ENCODE assay signal across 9 cellular contexts in the genomic region with DNA sequence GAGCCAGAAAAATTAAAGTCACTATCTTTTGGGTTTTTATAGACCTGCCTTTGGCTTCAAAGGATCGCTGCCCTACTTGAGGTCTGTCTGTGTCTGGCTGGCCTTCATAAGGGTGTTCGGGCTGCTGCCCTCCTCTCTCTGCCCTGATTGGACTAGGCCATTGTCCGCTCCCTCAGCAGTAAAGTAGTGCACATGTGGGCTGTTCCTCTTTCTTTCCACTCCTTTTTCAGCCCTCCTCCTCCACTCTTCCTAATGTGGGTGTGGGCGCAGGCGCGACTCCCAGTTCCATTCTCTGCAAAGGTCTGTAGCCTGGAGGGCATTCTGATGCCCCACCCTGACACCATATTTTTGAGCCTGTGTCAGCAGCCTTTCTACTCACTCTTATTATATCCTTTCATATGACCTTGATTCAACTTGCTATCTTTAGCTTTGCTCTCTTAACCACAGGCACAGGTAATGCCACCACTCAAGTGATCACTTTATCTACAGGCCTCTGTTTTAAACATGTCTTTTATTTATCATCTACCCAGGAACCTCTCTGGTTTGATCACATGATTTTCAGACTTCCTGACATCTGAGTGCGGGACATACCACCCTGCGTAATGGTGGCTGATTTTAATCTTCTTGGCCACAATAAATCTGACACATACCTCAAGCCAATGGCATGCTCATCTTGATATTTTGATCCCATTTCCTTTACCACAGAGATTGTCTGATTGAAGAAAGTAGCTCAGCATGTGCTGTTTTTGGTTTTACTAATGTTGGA.
DNase-seq lines count a peak whose midpoint lies in the region; TF ChIP-seq lines count a peak whose summit lies in the region.
"Had no signal": no experiment of that assay in that cellular context is flagged by ENCODE, and none has a peak within 500 bp of the region (broad histone marks: within the 10 kb centered on the region; RNA-seq: fewer than 3 reads in every experiment).

No MANE protein-coding gene starts in this region.

- DNase-seq in stimulated activated CD4-positive, alpha-beta T cell treated with anti-CD3 and anti-CD28 coated beads, Interleukin-1b, Interleukin-23, amount 100 ng/mL, for 48 hours, result peak; percentile 28
- no peak for DNase-seq in stimulated activated CD4-positive, alpha-beta T cell treated with anti-CD3 and anti-CD28 coated beads, Interleukin-2, amount 100 ng/mL, for 48 hours
- peak; percentile 44 for DNase-seq in activated T-helper 2 cell treated with anti-CD3 and anti-CD28 coated beads, Interferon-gamma antibody, Interleukin-2, Interleukin-4, amounts not matched to agents 10 μg/mL and 5 μg/mL and 100 μg/mL, durations not matched to agents 14 hours and 24 hours and 36 hours (ENCODE audit: low spot score)
- peak; percentile 10 for DNase-seq in kidney glomerular epithelial cell (lab: John Stamatoyannopoulos, UW)
- DNase-seq in pons (ENCODE audit: low spot score), result no peak
- no peak for DNase-seq in coronary artery (ENCODE audit: low spot score)
- DNase-seq in Ammon's horn (ENCODE audit: low spot score), result no peak
- no peak for DNase-seq in NCI-H2107 (lab: John Stamatoyannopoulos, UW)
- DNase-seq: NCI-H187 treated with DMSO at 0.1 percent for 48 hours had no signal

- peak overlapping the region; percentile 51 for H3K4me3 Mint-ChIP-seq in activated T-helper 2 cell treated with anti-CD3 and anti-CD28 coated beads, Interferon-gamma antibody, Interleukin-2, Interleukin-4, amounts not matched to agents 10 μg/mL and 5 μg/mL and 100 μg/mL, durations not matched to agents 14 hours and 24 hours and 36 hours (ENCODE audit: low read depth)

- peak overlapping the region; percentile 76 for H3K27ac Mint-ChIP-seq in activated T-helper 2 cell treated with anti-CD3 and anti-CD28 coated beads, Interferon-gamma antibody, Interleukin-2, Interleukin-4, amounts not matched to agents 10 μg/mL and 5 μg/mL and 100 μg/mL, durations not matched to agents 14 hours and 24 hours and 36 hours

- peaks cover 50% of the 10 kb centered on the region for H3K4me1 Mint-ChIP-seq in activated T-helper 2 cell treated with anti-CD3 and anti-CD28 coated beads, Interferon-gamma antibody, Interleukin-2, Interleukin-4, amounts not matched to agents 10 μg/mL and 5 μg/mL and 100 μg/mL, durations not matched to agents 14 hours and 24 hours and 36 hours (ENCODE audit: low read depth)

- TF ChIP-seq CTCF in coronary artery (IDR thresholded peaks at IDR 0.05), result no peak

- H3K27me3 Mint-ChIP-seq in activated T-helper 2 cell treated with anti-CD3 and anti-CD28 coated beads, Interferon-gamma antibody, Interleukin-2, Interleukin-4, amounts not matched to agents 10 μg/mL and 5 μg/mL and 100 μg/mL, durations not matched to agents 14 hours and 24 hours and 36 hours (ENCODE audit: low read depth), result peaks cover 46% of the 10 kb centered on the region

- peaks cover 8% of the 10 kb centered on the region for H3K9me3 Mint-ChIP-seq in activated T-helper 2 cell treated with anti-CD3 and anti-CD28 coated beads, Interferon-gamma antibody, Interleukin-2, Interleukin-4, amounts not matched to agents 10 μg/mL and 5 μg/mL and 100 μg/mL, durations not matched to agents 14 hours and 24 hours and 36 hours

- peak overlapping the region in 1 of 2 donors; percentile 50 for H3K27ac ChIP-seq in coronary artery

- peaks cover 7% of the 10 kb centered on the region for H3K36me3 Mint-ChIP-seq in activated T-helper 2 cell treated with anti-CD3 and anti-CD28 coated beads, Interferon-gamma antibody, Interleukin-2, Interleukin-4, amounts not matched to agents 10 μg/mL and 5 μg/mL and 100 μg/mL, durations not matched to agents 14 hours and 24 hours and 36 hours (ENCODE audit: low read depth)

- H3K4me3 ChIP-seq in coronary artery, result no peak overlapping the region

- intact Hi-C loops in activated T-helper 2 cell treated with anti-CD3 and anti-CD28 coated beads, Interferon-gamma antibody, Interleukin-2, Interleukin-4, amounts not matched to agents 10 μg/mL and 5 μg/mL and 100 μg/mL, durations not matched to agents 14 hours and 24 hours and 36 hours (cut with micrococcal nuclease), result loop anchor here (1.0 to 10.0 kb wide), 7 partner anchors 10 to 854 kb away; a partner anchor contains a TSS

Comparison
In these comparisons a context has a peak if more than half of its experiments do, and no peak if none do; other contexts are left out.
1. DNase-seq: peak in stimulated activated CD4-positive, alpha-beta T cell treated with anti-CD3 and anti-CD28 coated beads, Interleukin-1b, Interleukin-23, amount 100 ng/mL, for 48 hours (single experiment), activated T-helper 2 cell treated with anti-CD3 and anti-CD28 coated beads, Interferon-gamma antibody, Interleukin-2, Interleukin-4, amounts not matched to agents 10 μg/mL and 5 μg/mL and 100 μg/mL, durations not matched to agents 14 hours and 24 hours and 36 hours (single experiment) and kidney glomerular epithelial cell (single experiment); none in stimulated activated CD4-positive, alpha-beta T cell treated with anti-CD3 and anti-CD28 coated beads, Interleukin-2, amount 100 ng/mL, for 48 hours (0 of 2), pons (single experiment), coronary artery (single experiment), Ammon's horn (single experiment) and NCI-H2107 (single experiment).